Comparison of ENCODE assay signal across 10 cellular contexts in the genomic region with DNA sequence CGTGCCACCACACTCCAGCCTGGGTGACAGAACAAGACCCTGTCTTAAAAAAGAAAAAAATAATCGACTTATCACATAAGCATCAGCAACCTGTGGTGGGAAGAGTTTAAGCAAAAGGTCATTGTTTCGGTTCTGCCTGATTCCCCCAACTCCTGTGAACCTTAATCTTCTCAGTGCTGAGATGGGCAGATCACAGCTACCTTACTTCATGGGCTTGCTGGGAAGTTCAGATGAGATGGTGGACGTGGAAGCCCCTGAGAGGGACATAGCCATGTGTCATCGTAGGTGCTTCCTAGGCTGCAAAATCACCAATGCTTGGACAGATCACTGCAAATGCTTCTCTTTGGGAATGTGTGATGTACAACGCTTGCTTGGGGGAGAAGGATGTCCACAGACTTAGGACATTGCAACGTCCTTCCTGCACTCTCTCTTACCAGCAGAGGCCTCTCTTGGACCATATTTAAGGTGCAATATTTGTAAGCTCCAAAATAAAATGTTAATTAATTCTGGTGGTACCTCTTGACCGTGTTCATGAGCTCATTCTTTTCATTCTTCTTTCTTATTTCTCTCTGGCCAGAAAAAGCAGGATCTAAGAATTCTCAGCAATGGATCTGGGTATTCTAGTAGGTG. TPM values are rescaled to one million over a fixed set of nuclear protein-coding genes. Genes with fewer than 3 reads are reported as not detected.
DNase-seq lines count a peak whose midpoint lies in the region; FAIRE-seq and TF ChIP-seq lines count a peak whose summit lies in the region.
"Had no signal": no experiment of that assay in that cellular context is flagged by ENCODE, and none has a peak within 500 bp of the region (broad histone marks: within the 10 kb centered on the region; RNA-seq: fewer than 3 reads in every experiment).

No MANE protein-coding gene starts in this region.

- peaks cover 11% of the 10 kb centered on the region for H3K27me3 Mint-ChIP-seq in nephron (ENCODE audit: low read depth)

- peaks cover 3% of the 10 kb centered on the region for H3K9me3 Mint-ChIP-seq in nephron

- H3K4me1 Mint-ChIP-seq in nephron, result peaks cover 19% of the 10 kb centered on the region

- no peak overlapping the region for H3K27ac Mint-ChIP-seq in nephron
- H3K27ac Mint-ChIP-seq: memory B cell had no signal

- H3K27ac ChIP-seq in coronary artery (no peak overlapping the region), small intestine (ENCODE audit: low read depth in 1 of 2, low read length in 1 of 2) (no peak overlapping the region)

- no peaks in the 10 kb centered on the region for H3F3A ChIP-seq in Loucy (ENCODE audit: low read depth)

- TF ChIP-seq CTCF in Loucy (conservative IDR thresholded peaks at IDR 0.05; ENCODE audit: low read length) (peak; percentile 39), bronchial epithelial cell (IDR thresholded peaks at IDR 0.05; ENCODE audit: insufficient read depth, low read length, severe bottlenecking) (peak; percentile 34), nephron (IDR thresholded peaks at IDR 0.05; ENCODE audit: unreplicated experiment in 3 of 3) (peak in 2 of 3 experiments; percentile 30 to 36), coronary artery (IDR thresholded peaks at IDR 0.05) (no peak)

- no peak overlapping the region for H3K9ac ChIP-seq in Loucy (ENCODE audit: low read depth, low read length, poor library complexity, severe bottlenecking)

- H3K4me2 ChIP-seq in Loucy (ENCODE audit: low read depth, low read length, poor library complexity, severe bottlenecking), result no peak overlapping the region

- H3K9me3 ChIP-seq in Loucy (ENCODE audit: insufficient read depth, low read depth, low read length) (no peaks in the 10 kb centered on the region; the same call in 1 of the 2 replicates), small intestine (ENCODE audit: control insufficient read depth, low read depth) (no peaks in the 10 kb centered on the region)

- H3K27me3 ChIP-seq in Loucy (ENCODE audit: insufficient read depth, low read length, poor library complexity, severe bottlenecking) (no peaks in the 10 kb centered on the region), bronchial epithelial cell (ENCODE audit: control insufficient read depth, insufficient read depth, low read length) (no peaks in the 10 kb centered on the region), small intestine (ENCODE audit: control insufficient read depth in 2 of 2, insufficient read depth in 2 of 2, low read length in 2 of 2) (peaks cover 0 to 2% of the 10 kb centered on the region in 2 donors)

- no peak overlapping the region; the same call in 1 of the 2 replicates for H2AFZ ChIP-seq in Loucy (ENCODE audit: low read length)

- no peaks in the 10 kb centered on the region for H3K36me3 Mint-ChIP-seq in nephron (ENCODE audit: low read depth)
- H3K36me3 Mint-ChIP-seq: memory B cell had no signal

- FAIRE-seq in bronchial epithelial cell (lab: Jason Lieb, UNC), result no peak
- no peak for FAIRE-seq in small intestine (lab: Jason Lieb, UNC)

- H4K20me1 ChIP-seq in Loucy (ENCODE audit: insufficient read depth, low read length, poor library complexity, severe bottlenecking), result no peaks in the 10 kb centered on the region

- DNase-seq in ELR (ENCODE audit: low read depth) (peak; percentile 64), bronchial epithelial cell (ENCODE audit: low read depth) (peak; percentile 41), HuH-7.5 (ENCODE audit: low spot score) (no peak), coronary artery (ENCODE audit: low spot score) (no peak), small intestine (no peak), putamen (ENCODE audit: low spot score) (no peak)
- DNase-seq: stimulated activated CD4-positive, alpha-beta T cell treated with anti-CD3 and anti-CD28 coated beads, Interleukin-4, amount 100 ng/mL, for 1 hour had no signal

- 57 to 62% (median 62%) methylated on average over 8 of the region's 8 CpGs for WGBS in small intestine, 3 donors

- H3K9me2 ChIP-seq in Loucy (replicated peaks; ENCODE audit: low read depth, low read length), result no peaks in the 10 kb centered on the region

- H3K79me2 ChIP-seq in Loucy (ENCODE audit: insufficient read depth, low read length), result no peaks in the 10 kb centered on the region

- H3K4me3 ChIP-seq in Loucy (ENCODE audit: low read length, poor library complexity, severe bottlenecking) (no peak overlapping the region), bronchial epithelial cell (ENCODE audit: low read depth, low read length) (no peak overlapping the region), coronary artery (no peak overlapping the region), small intestine (ENCODE audit: low read depth in 1 of 2, low read length in 2 of 2) (no peak overlapping the region)

- H3K36me3 ChIP-seq in Loucy (ENCODE audit: insufficient read depth, low read length) (no peaks in the 10 kb centered on the region), bronchial epithelial cell (ENCODE audit: control insufficient read depth, insufficient read depth, low read length) (no peaks in the 10 kb centered on the region), small intestine (ENCODE audit: control insufficient read depth in 2 of 2, insufficient read depth in 2 of 2, low read length in 2 of 2) (no peaks in the 10 kb centered on the region)

- H3K4me3 Mint-ChIP-seq in nephron, result no peak overlapping the region
- H3K4me3 Mint-ChIP-seq: memory B cell had no signal

- H3K4me1 ChIP-seq in Loucy (ENCODE audit: insufficient read depth, low read length, poor library complexity, severe bottlenecking), result no peaks in the 10 kb centered on the region
- H3K4me1 ChIP-seq in small intestine (ENCODE audit: control insufficient read depth in 2 of 2, insufficient read depth in 1 of 2, low read depth in 1 of 2, low read length in 1 of 2), result no peaks in the 10 kb centered on the region

RNA-seq across cellular contexts. Expression of gene GJD4, which starts 8.6 kb away (rescaled TPM):
- not detected in 2 replicates for total RNA-seq in bronchial epithelial cell
- under 1 TPM in 1 of 3 donors, not detected in 2; 0.03 TPM for polyA plus RNA-seq in small intestine

RNA-seq across cellular contexts. Expression of gene FZD8, which starts 28.4 kb away (rescaled TPM):
- total RNA-seq in bronchial epithelial cell, result 5.2 and 6.8 TPM in 2 replicates
- 1 to 10 TPM in 1 of 3 donors, under 1 TPM in 1, not detected in 1; 0.27 to 1.6 TPM for polyA plus RNA-seq in small intestine

Comparison
In these comparisons a context has a peak if more than half of its experiments do, and no peak if none do; other contexts are left out.
1. DNase-seq: peak in ELR (single experiment) and bronchial epithelial cell (single experiment); none in HuH-7.5 (single experiment), coronary artery (single experiment), small intestine (single experiment) and putamen (single experiment).